In the genomic region with DNA sequence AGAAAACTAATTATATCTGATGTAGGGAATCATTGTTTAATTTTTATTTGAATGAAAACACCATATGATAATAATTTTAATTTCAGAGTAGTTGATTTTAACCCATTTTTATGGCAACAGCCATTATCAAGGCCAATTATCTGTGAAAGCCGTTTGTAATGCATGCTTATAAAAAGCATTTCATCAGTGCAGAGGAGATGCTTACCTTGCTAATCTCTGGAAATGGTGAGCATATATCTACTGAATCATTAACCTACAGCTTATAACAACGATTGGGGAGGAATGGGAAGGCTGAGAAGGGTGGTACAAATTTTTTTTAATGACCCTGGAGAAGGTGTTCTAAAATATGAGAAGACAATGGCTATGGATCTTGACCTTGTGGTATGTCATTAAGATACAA, we compare ENCODE assay signal across 26 cellular contexts.
"Had no signal": no experiment of that assay in that cellular context is flagged by ENCODE, and none has a peak within 500 bp of the region (broad histone marks: within the 10 kb centered on the region; RNA-seq: fewer than 3 reads in every experiment).

No MANE protein-coding gene starts in this region.

- H3K36me3 ChIP-seq: stomach, suprapubic skin, thoracic aorta, thyroid gland, tibial artery, tibial nerve, transverse colon, upper lobe of left lung, upper lobe of right lung, uterus, vagina had no signal

- H3K4me1 ChIP-seq: stomach, suprapubic skin, testis, thyroid gland, tibial artery, tibial nerve, transverse colon, upper lobe of left lung, upper lobe of right lung, uterus, vagina had no signal

- H3K27me3 ChIP-seq: stomach, suprapubic skin, testis, thyroid gland, tibial artery, tibial nerve, transverse colon, upper lobe of left lung, upper lobe of right lung, uterus, vagina had no signal

- H3K9me3 ChIP-seq: stomach, suprapubic skin, testis, thoracic aorta, thyroid gland, tibial artery, tibial nerve, transverse colon, upper lobe of left lung, upper lobe of right lung, uterus, vagina had no signal

- ATAC-seq: stimulated activated effector memory CD8-positive, alpha-beta T cell treated with anti-CD3 and anti-CD28 coated beads, Interleukin-12 subunit alpha, Interleukin-12 subunit beta, amount 100 ng/mL, for 72 hours; stimulated activated memory B cell treated with anti-CD40 and anti-IgM and Interleukin-4, amounts not matched to agents 10 μg/mL and 1 μg/mL and 100 μg/mL, for 72 hours; stimulated activated naive B cell treated with anti-CD40 and anti-IgM and Interleukin-4, amounts not matched to agents 10 μg/mL and 1 μg/mL and 100 μg/mL, for 72 hours; stimulated activated naive CD8-positive, alpha-beta T cell treated with anti-CD3 and anti-CD28 coated beads, Interleukin-15, amount 100 ng/mL, for 72 hours; stimulated activated naive CD8-positive, alpha-beta T cell treated with anti-CD3 and anti-CD28 coated beads, Interleukin-15, Interleukin-2, amounts not matched to agents 100 U/mL and 50 U/mL, for 24 hours; upper lobe of right lung had no signal

- H3K27ac ChIP-seq: stomach, suprapubic skin, testis, thoracic aorta, thyroid gland, tibial artery, tibial nerve, transverse colon, upper lobe of left lung, upper lobe of right lung, uterus, vagina had no signal

- DNase-seq: stimulated activated CD4-positive, alpha-beta T cell treated with anti-CD3 and anti-CD28 coated beads, Interleukin-2, amount 100 ng/mL, for 48 hours; stimulated activated CD4-positive, alpha-beta T cell treated with anti-CD3 and anti-CD28 coated beads, Interleukin-4, amount 100 ng/mL, for 1 hour; stimulated activated CD4-positive, alpha-beta T cell treated with anti-CD3 and anti-CD28 coated beads, Interleukin-4, amount 100 ng/mL, for 24 hours; stimulated activated CD4-positive, alpha-beta T cell treated with anti-CD3 and anti-CD28 coated beads, Interleukin-4, amount 100 ng/mL, for 4 hours; stimulated activated CD8-positive, alpha-beta memory T cell treated with anti-CD3 and anti-CD28 coated beads, Interleukin-4, amount 100 ng/mL, for 48 hours; stimulated activated naive B cell treated with anti-CD40 and anti-IgM and Interleukin-4, amounts not matched to agents 10 μg/mL and 1 μg/mL and 100 μg/mL, for 72 hours; stimulated activated naive CD4-positive, alpha-beta T cell; stimulated activated naive CD4-positive, alpha-beta T cell treated with Interleukin-2 at 50 U/mL for 16 hours; stimulated activated naive CD8-positive, alpha-beta T cell treated with anti-CD3 and anti-CD28 coated beads, Interleukin-15, amount 100 ng/mL, for 72 hours; stimulated activated naive CD8-positive, alpha-beta T cell treated with anti-CD3 and anti-CD28 coated beads, Interleukin-15, Interleukin-2, amounts not matched to agents 100 U/mL and 50 U/mL, for 24 hours; stomach; substantia nigra; testis; thyroid gland; tibial artery; transverse colon; trophoblast cell; upper lobe of left lung; upper lobe of right lung; uterus had no signal

- H3K4me3 ChIP-seq: stomach, suprapubic skin, testis, thoracic aorta, thyroid gland, tibial artery, tibial nerve, transverse colon, upper lobe of left lung, upper lobe of right lung, uterus, vagina had no signal
